ENCODE assay signal across 12 cellular contexts in genomic region chr1:9183441-9183840, GRCh38. TPM values are rescaled to one million over a fixed set of nuclear protein-coding genes. Genes with fewer than 3 reads are reported as not detected.
A peak's percentile ranks its signal among the peaks of the same experiment; 100 is the strongest.
DNase-seq lines count a peak whose midpoint lies in the region; ATAC-seq and TF ChIP-seq lines count a peak whose summit lies in the region.
"Had no signal": no experiment of that assay in that cellular context is flagged by ENCODE, and none has a peak within 500 bp of the region (broad histone marks: within the 10 kb centered on the region; RNA-seq: fewer than 3 reads in every experiment).

No MANE protein-coding gene starts in this region.

- H3K36me3 ChIP-seq in breast epithelium (no peaks in the 10 kb centered on the region), mesodermal cell (ENCODE audit: control insufficient read depth, insufficient read depth, low read length) (peaks cover 44% of the 10 kb centered on the region), upper lobe of left lung (no peaks in the 10 kb centered on the region)

- ATAC-seq in upper lobe of left lung (ENCODE audit: low FRiP score in 2 of 2), result no peak
- ATAC-seq in GM21360 (IDR thresholded peaks at IDR 0.05; ENCODE audit: unreplicated experiment), result no peak

- no peaks in the 10 kb centered on the region for H3K9me3 ChIP-seq in breast epithelium
- H3K9me3 ChIP-seq in mesodermal cell (ENCODE audit: control insufficient read depth, low read length), result no peaks in the 10 kb centered on the region
- no peaks in the 10 kb centered on the region for H3K9me3 ChIP-seq in upper lobe of left lung

- TF ChIP-seq EP300 in upper lobe of left lung (IDR thresholded peaks at IDR 0.05), result no peak

- peaks cover 7% of the 10 kb centered on the region for H3K4me1 Mint-ChIP-seq in activated naive CD4-positive, alpha-beta T cell treated with anti-CD3 and anti-CD28 coated beads, Interleukin-2, amount 50 U/mL, for 24 hours

- H3K4me3 ChIP-seq in breast epithelium (peak overlapping the region; percentile 89 to 98 (median 90)), mesodermal cell (ENCODE audit: extremely low read depth, insufficient read depth, low read length, poor library complexity, severe bottlenecking) (peak overlapping the region; percentile 89), upper lobe of left lung (peak overlapping the region; percentile 33 to 74 (median 69)), lower leg skin (ENCODE audit: low read depth, poor library complexity, severe bottlenecking) (no peak overlapping the region)

- no peak for DNase-seq in activated naive CD4-positive, alpha-beta T cell treated with anti-CD3 and anti-CD28 coated beads, Interleukin-2, amount 50 U/mL, for 16 hours
- DNase-seq in breast epithelium (ENCODE audit: low spot score in 2 of 2) (no peak), upper lobe of left lung (no peak), GM13977 (ENCODE audit: low spot score) (no peak), lower leg skin (ENCODE audit: low spot score in 2 of 2) (no peak)
- DNase-seq: activated gamma-delta T cell treated with Interleukin-2 at 50 U/mL for 16 hours; NCI-H1694; stimulated activated CD4-positive, alpha-beta T cell treated with anti-CD3 and anti-CD28 coated beads, Interleukin-4, amount 100 ng/mL, for 24 hours had no signal

- TF ChIP-seq CTCF in breast epithelium (IDR thresholded peaks at IDR 0.05) (no peak), upper lobe of left lung (IDR thresholded peaks at IDR 0.05) (no peak), GM13977 (IDR thresholded peaks at IDR 0.05; ENCODE audit: extremely low read depth, insufficient read depth, missing control alignments) (no peak), lower leg skin (IDR thresholded peaks at IDR 0.05) (no peak)

- peak overlapping the region; percentile 36 for H3K4me3 Mint-ChIP-seq in activated naive CD4-positive, alpha-beta T cell treated with anti-CD3 and anti-CD28 coated beads, Interleukin-2, amount 50 U/mL, for 24 hours

- no peaks in the 10 kb centered on the region for H3K36me3 Mint-ChIP-seq in activated naive CD4-positive, alpha-beta T cell treated with anti-CD3 and anti-CD28 coated beads, Interleukin-2, amount 50 U/mL, for 24 hours
- H3K36me3 Mint-ChIP-seq: CD14-positive monocyte had no signal

- 38 to 42% methylated on average over 19 to 22 of the region's 24 CpGs for WGBS in mesodermal cell (ENCODE audit: insufficient coverage in 2 of 2), 2 experiments
- WGBS in upper lobe of left lung, 2 donors, result 40 to 61% methylated on average over 14 to 24 of the region's 24 CpGs
- 21 to 28% methylated on average over 22 to 24 of the region's 24 CpGs for WGBS in lower leg skin, 2 donors

- H3K4me1 ChIP-seq in breast epithelium (peaks cover 4 to 6% of the 10 kb centered on the region in 2 donors), mesodermal cell (ENCODE audit: control insufficient read depth, insufficient read depth, low read length, poor library complexity, severe bottlenecking) (peaks cover 11% of the 10 kb centered on the region), upper lobe of left lung (peaks cover 11 to 39% (median 27%) of the 10 kb centered on the region in 4 donors)

- H3K9me3 Mint-ChIP-seq in activated naive CD4-positive, alpha-beta T cell treated with anti-CD3 and anti-CD28 coated beads, Interleukin-2, amount 50 U/mL, for 24 hours, result no peaks in the 10 kb centered on the region

- H3K27ac ChIP-seq in breast epithelium (peak overlapping the region; percentile 81 to 88), mesodermal cell (ENCODE audit: low read depth, low read length, severe bottlenecking) (no peak overlapping the region), upper lobe of left lung (peak overlapping the region; percentile 71 to 92 (median 81))

- intact Hi-C loops in breast epithelium (cut with DNase I; ENCODE audit: low total_unique reads) (no loop called here), lower leg skin (cut with DNase I; ENCODE audit: low total_unique reads) (loop anchor here (1.0 kb wide), 1 partner anchor 76 kb away; no protein-coding TSS in a partner anchor)

- TF ChIP-seq POLR2A in breast epithelium (IDR thresholded peaks at IDR 0.05) (no peak), upper lobe of left lung (IDR thresholded peaks at IDR 0.05) (no peak), lower leg skin (IDR thresholded peaks at IDR 0.05) (no peak)

- peaks cover 10% of the 10 kb centered on the region for H3K27me3 Mint-ChIP-seq in activated naive CD4-positive, alpha-beta T cell treated with anti-CD3 and anti-CD28 coated beads, Interleukin-2, amount 50 U/mL, for 24 hours

- in situ Hi-C loops in GM13977 (cut with MboI; ENCODE audit: low pct_unique_long_range_greater_than_20kb, low sequenced_read_pairs, unreplicated experiment), result no loop called here

- H3K27ac Mint-ChIP-seq in activated naive CD4-positive, alpha-beta T cell treated with anti-CD3 and anti-CD28 coated beads, Interleukin-2, amount 50 U/mL, for 24 hours, result no peak overlapping the region

- H3K27me3 ChIP-seq in breast epithelium (no peaks in the 10 kb centered on the region), upper lobe of left lung (peaks cover 0 to 6% (median 0%) of the 10 kb centered on the region in 4 donors)

RNA-seq across cellular contexts. Expression of gene H6PD, which starts 51.1 kb away (rescaled TPM):
- 10 to 100 TPM; 46.4 to 77.4 (median 49.5) TPM for total RNA-seq in breast epithelium
- 15.0 TPM for polyA plus RNA-seq in mesodermal cell (2013, experiment 1 of 2)
- 13.4 TPM for polyA plus RNA-seq in mesodermal cell (2013, experiment 2 of 2)
- 10 to 100 TPM; 36.7 to 57.0 (median 44.5) TPM for total RNA-seq in upper lobe of left lung
- 10 to 100 TPM; 65.5 to 98.7 (median 87.8) TPM for total RNA-seq in lower leg skin

RNA-seq across cellular contexts. Expression of gene GPR157, which starts 54.5 kb away (rescaled TPM):
- total RNA-seq in breast epithelium (10 to 100 TPM in 1 of 3 donors, 1 to 10 TPM in 2; 4.3 to 11.7 (median 9.2) TPM), upper lobe of left lung (10 to 100 TPM; 12.0 to 26.5 (median 16.7) TPM), lower leg skin (10 to 100 TPM; 49.5 to 95.7 (median 60.8) TPM)
- 2.2 TPM for polyA plus RNA-seq in mesodermal cell (2013, experiment 1 of 2)
- polyA plus RNA-seq in mesodermal cell (2013, experiment 2 of 2), result 3.9 TPM
